In genomic region chr1:25676488-25676887, GRCh38 we compare ENCODE assay signal across 9 cellular contexts. TPM values are rescaled to one million over a fixed set of nuclear protein-coding genes. Genes with fewer than 3 reads are reported as not detected.
DNase-seq lines count a peak whose midpoint lies in the region; ATAC-seq and TF ChIP-seq lines count a peak whose summit lies in the region.
"Had no signal": no experiment of that assay in that cellular context is flagged by ENCODE, and none has a peak within 500 bp of the region (broad histone marks: within the 10 kb centered on the region; RNA-seq: fewer than 3 reads in every experiment).

No MANE protein-coding gene starts in this region.

- no peaks in the 10 kb centered on the region for H3K4me1 ChIP-seq in endodermal cell (ENCODE audit: control insufficient read depth, insufficient read depth, low read length)

- H3K27ac Mint-ChIP-seq in endodermal cell = no peak overlapping the region
- H3K27ac Mint-ChIP-seq: activated B cell treated with CpG ODN at 0.5 μM for 24 hours had no signal

- no peaks in the 10 kb centered on the region for H3K36me3 Mint-ChIP-seq in endodermal cell (ENCODE audit: low read depth)

- ATAC-seq in GM18505 (IDR thresholded peaks at IDR 0.05; ENCODE audit: unreplicated experiment) (peak; percentile 11), HG03378 (IDR thresholded peaks at IDR 0.05; ENCODE audit: unreplicated experiment) (peak; percentile 12), HG03108 (IDR thresholded peaks at IDR 0.05; ENCODE audit: unreplicated experiment) (no peak)

- no peaks in the 10 kb centered on the region for H3K27me3 Mint-ChIP-seq in endodermal cell (ENCODE audit: insufficient read depth)

- no peak overlapping the region for H3K9ac ChIP-seq in endodermal cell (ENCODE audit: extremely low read depth, low read length, poor library complexity, severe bottlenecking)

- no peak overlapping the region for H3K4me3 Mint-ChIP-seq in endodermal cell
- H3K4me3 Mint-ChIP-seq: activated B cell treated with CpG ODN at 0.5 μM for 24 hours had no signal

- 70 to 90% methylated on average over 3 of the region's 3 CpGs for WGBS in endodermal cell (ENCODE audit: insufficient coverage in 1 of 2, insufficient read length in 1 of 2), 2 experiments

- no peak for TF ChIP-seq POLR2A in GM18505 (IDR thresholded peaks at IDR 0.05; ENCODE audit: borderline replicate concordance, extremely low read depth, insufficient read depth, insufficient read length)

- H3K9me3 ChIP-seq in WERI-Rb-1 (ENCODE audit: severe bottlenecking) (peaks cover 8% of the 10 kb centered on the region), endodermal cell (ENCODE audit: control insufficient read depth, low read length) (no peaks in the 10 kb centered on the region)

- H3K27me3 ChIP-seq in WERI-Rb-1 (ENCODE audit: insufficient read depth, low read depth, severe bottlenecking) = no peaks in the 10 kb centered on the region
- no peaks in the 10 kb centered on the region for H3K27me3 ChIP-seq in endodermal cell (ENCODE audit: control insufficient read depth, insufficient read depth, low read length, poor library complexity, severe bottlenecking)

- peak overlapping the region; percentile 29 for H3K27ac ChIP-seq in WERI-Rb-1
- no peak overlapping the region for H3K27ac ChIP-seq in endodermal cell (ENCODE audit: low read depth, low read length)

- no peak overlapping the region for H3K4me3 ChIP-seq in WERI-Rb-1 (ENCODE audit: low read depth, low read length)
- H3K4me3 ChIP-seq in endodermal cell (ENCODE audit: low read length) = no peak overlapping the region

- TF ChIP-seq CTCF in WERI-Rb-1 (IDR thresholded peaks at IDR 0.05; ENCODE audit: low read depth, low read length) (no peak), endodermal cell (conservative IDR thresholded peaks at IDR 0.05) (no peak)

- peaks cover 15% of the 10 kb centered on the region for H3K4me1 Mint-ChIP-seq in endodermal cell

- DNase-seq in WERI-Rb-1 (peak; percentile 73), midbrain (lab: John Stamatoyannopoulos, UW) (peak; percentile 18), SKM-1 treated with dmso at 0.1 percent for 144 hours (lab: John Stamatoyannopoulos, UW; ENCODE audit: unreplicated experiment) (no peak), endodermal cell (no peak), mesenteric fat pad (ENCODE audit: low spot score) (no peak)
- DNase-seq: activated B cell treated with CpG ODN at 0.5 μM for 24 hours had no signal

- H3K36me3 ChIP-seq in WERI-Rb-1 (no peaks in the 10 kb centered on the region), endodermal cell (ENCODE audit: control insufficient read depth, insufficient read depth, low read length) (no peaks in the 10 kb centered on the region)

- H3K9me3 Mint-ChIP-seq in endodermal cell = peaks cover 8% of the 10 kb centered on the region
- H3K9me3 Mint-ChIP-seq: activated B cell treated with CpG ODN at 0.5 μM for 24 hours had no signal

RNA-seq across cellular contexts. Expression of gene MAN1C1, which starts 59.9 kb away (rescaled TPM):
- total RNA-seq in endodermal cell = 1 to 10 TPM; 2.2 to 4.3 TPM
- 8.0 TPM for polyA plus RNA-seq in endodermal cell (2013, experiment 1 of 2)
- 6.9 TPM for polyA plus RNA-seq in endodermal cell (2013, experiment 2 of 2)
- 21.9 TPM for total RNA-seq in mesenteric fat pad

Comparison
In these comparisons a context has a peak if more than half of its experiments do, and no peak if none do; other contexts are left out.
1. DNase-seq: peak in WERI-Rb-1 (single experiment) and midbrain (single experiment); none in SKM-1 treated with dmso at 0.1 percent for 144 hours (single experiment), endodermal cell (single experiment) and mesenteric fat pad (single experiment).